ENCODE assay signal across 35 cellular contexts in the genomic region with DNA sequence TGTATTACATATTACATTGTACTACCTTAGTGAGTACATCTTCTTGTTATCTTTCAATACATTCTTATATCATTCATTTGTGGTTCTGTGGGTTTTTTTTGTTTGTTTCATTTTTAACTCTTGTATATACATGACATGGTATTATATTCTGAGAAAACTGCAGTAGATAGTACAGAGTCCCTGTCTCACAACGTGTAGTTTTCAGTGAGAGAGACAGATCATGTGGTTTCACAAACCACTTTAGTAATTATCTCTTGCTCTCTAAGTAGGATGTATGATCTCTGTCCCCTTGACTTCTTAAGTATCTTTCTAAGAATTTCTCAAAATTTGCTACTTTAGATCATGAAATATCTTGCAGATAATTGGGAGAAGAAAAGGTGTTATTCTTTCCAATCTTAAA.
"Had no signal": no experiment of that assay in that cellular context is flagged by ENCODE, and none has a peak within 500 bp of the region (broad histone marks: within the 10 kb centered on the region; RNA-seq: fewer than 3 reads in every experiment).

No MANE protein-coding gene starts in this region.

- H3K27me3 ChIP-seq: MG63 had no signal

- DNase-seq: Karpas-422, Kasumi-1, MG63, MM.1S, MV-4-11, NCI-H1048, NCI-H1092, NCI-H1092 treated with DMSO at 0.1 percent for 48 hours, NCI-H1105, NCI-H1105 treated with DMSO at 0.1 percent for 48 hours, NCI-H1417, NCI-H1417 treated with DMSO at 0.1 percent for 48 hours, NCI-H1436, NCI-H1436 treated with DMSO at 0.1 percent for 48 hours, NCI-H146, NCI-H1694, NCI-H1694 treated with DMSO at 0.1 percent for 48 hours, NCI-H187, NCI-H187 treated with DMSO at 0.1 percent for 48 hours, NCI-H1930, NCI-H2029, NCI-H2029 treated with DMSO at 0.1 percent for 48 hours, NCI-H2081, NCI-H2081 treated with DMSO at 0.1 percent for 48 hours, NCI-H2107, NCI-H2171, NCI-H2171 treated with DMSO at 0.1 percent for 48 hours, NCI-H2227 treated with DMSO at 0.1 percent for 48 hours, NCI-H226, NCI-H345, NCI-H446, NCI-H446 treated with DMSO at 0.1 percent for 48 hours, NCI-H510A, NCI-H510A treated with DMSO at 0.1 percent for 48 hours, NCI-H524 had no signal

- H3K4me3 ChIP-seq: MG63 had no signal

- H3K36me3 ChIP-seq: MG63 had no signal

- H3K9me3 ChIP-seq: MG63 had no signal
